In genomic region chr7:107173691-107174406, GRCh38 we compare ENCODE assay signal across 9 cellular contexts. TPM values are rescaled to one million over a fixed set of nuclear protein-coding genes. Genes with fewer than 3 reads are reported as not detected.
DNase-seq lines count a peak whose midpoint lies in the region; ATAC-seq and TF ChIP-seq lines count a peak whose summit lies in the region.
"Had no signal": no experiment of that assay in that cellular context is flagged by ENCODE, and none has a peak within 500 bp of the region (broad histone marks: within the 10 kb centered on the region; RNA-seq: fewer than 3 reads in every experiment).

No MANE protein-coding gene starts in this region.

- H3K27me3 ChIP-seq in Panc1 (ENCODE audit: control insufficient read depth, insufficient read depth, low read length): no peaks in the 10 kb centered on the region
- no peaks in the 10 kb centered on the region for H3K27me3 ChIP-seq in osteoblast (ENCODE audit: insufficient read depth, low read length)
- H3K27me3 ChIP-seq in Caco-2 (replicated peaks; ENCODE audit: control insufficient read depth, insufficient read depth, low read length): no peaks in the 10 kb centered on the region

- intact Hi-C loops in Panc1 (cut with micrococcal nuclease; ENCODE audit: unreplicated experiment) (no loop called here), Caco-2 (cut with micrococcal nuclease; ENCODE audit: unreplicated experiment) (no loop called here)

- H3K4me1 Mint-ChIP-seq in Caco-2 (ENCODE audit: low read depth, unreplicated experiment): peaks cover 6% of the 10 kb centered on the region

- H3K4me2 ChIP-seq in osteoblast (ENCODE audit: insufficient read depth, low read length): no peak overlapping the region

- no peak overlapping the region for H3K27ac ChIP-seq in Panc1 (ENCODE audit: low read length)
- H3K27ac ChIP-seq in osteoblast (ENCODE audit: low read depth, low read length): no peak overlapping the region

- no peak overlapping the region for H3K27ac Mint-ChIP-seq in Caco-2 (ENCODE audit: unreplicated experiment)

- no peaks in the 10 kb centered on the region for H3K27me3 Mint-ChIP-seq in Caco-2 (ENCODE audit: insufficient read depth, unreplicated experiment)

- H3K4me1 ChIP-seq in Panc1 (ENCODE audit: control insufficient read depth, insufficient read depth, low read length) (peaks cover 4% of the 10 kb centered on the region; the same call in 1 of the 2 replicates), osteoblast (ENCODE audit: insufficient read depth, low read length) (peaks cover 10% of the 10 kb centered on the region), Caco-2 (no peaks in the 10 kb centered on the region)

- TF ChIP-seq CTCF in Panc1 (IDR thresholded peaks at IDR 0.05) (no peak), osteoblast (IDR thresholded peaks at IDR 0.05; ENCODE audit: extremely low read depth, low read depth, low read length) (no peak), Caco-2 (IDR thresholded peaks at IDR 0.05; ENCODE audit: insufficient read depth in 1 of 2, low read depth in 1 of 2, low read length in 1 of 2, severe bottlenecking in 1 of 2, unreplicated experiment in 1 of 2) (no peak)

- H2AFZ ChIP-seq in osteoblast (ENCODE audit: low read length): no peak overlapping the region

- H3K36me3 ChIP-seq in Panc1 (ENCODE audit: control insufficient read depth, insufficient read depth, low read length) (no peaks in the 10 kb centered on the region; the same call in 1 of the 2 replicates), osteoblast (ENCODE audit: insufficient read depth, low read length) (no peaks in the 10 kb centered on the region), Caco-2 (ENCODE audit: control insufficient read depth, insufficient read depth, low read length) (no peaks in the 10 kb centered on the region)

- ATAC-seq in GM18873 (IDR thresholded peaks at IDR 0.05; ENCODE audit: low FRiP score, unreplicated experiment) (peak; percentile 42), HG02678 (IDR thresholded peaks at IDR 0.05; ENCODE audit: unreplicated experiment) (peak; percentile 58), Panc1 (no peak), GM19324 (IDR thresholded peaks at IDR 0.05; ENCODE audit: low FRiP score, unreplicated experiment) (no peak), left lobe of liver (no peak)

- CTCF ChIA-PET in Panc1 (lab: Charles Lee) (no interaction called here), Caco-2 (lab: Charles Lee) (no interaction called here)

- no peaks in the 10 kb centered on the region for H3K9me3 Mint-ChIP-seq in Caco-2 (ENCODE audit: unreplicated experiment)

- POLR2A ChIA-PET in Panc1 (lab: Charles Lee) (no interaction called here), Caco-2 (lab: Charles Lee) (no interaction called here)

- H3K4me3 ChIP-seq in Panc1 (ENCODE audit: low read depth in 2 of 2, low read length in 2 of 2): no peak overlapping the region
- no peak overlapping the region for H3K4me3 ChIP-seq in osteoblast (ENCODE audit: insufficient read depth, low read length)
- H3K4me3 ChIP-seq in Caco-2 (ENCODE audit: low read depth, low read length): no peak overlapping the region

- H3K9me3 ChIP-seq in Panc1 (ENCODE audit: control insufficient read depth, insufficient read depth, low read depth, low read length) (no peaks in the 10 kb centered on the region), osteoblast (ENCODE audit: low read depth, low read length) (no peaks in the 10 kb centered on the region), Caco-2 (no peaks in the 10 kb centered on the region)

- H3K4me3 Mint-ChIP-seq in Caco-2 (ENCODE audit: unreplicated experiment): no peak overlapping the region

- peaks cover 82% of the 10 kb centered on the region for H3K79me2 ChIP-seq in osteoblast (ENCODE audit: insufficient read depth, low read length)

- in situ Hi-C loops in Panc1 (cut with HindIII; ENCODE audit: low pct_unique_long_range_greater_than_20kb, low sequenced_read_pairs): no loop called here

- BruUV-seq in Panc1 (replicated peaks; lab: Mats Ljungman, UMichigan) (TSS peak; percentile 15), Caco-2 (replicated peaks; lab: Mats Ljungman, UMichigan) (no TSS peak)

- peaks cover 11% of the 10 kb centered on the region for H3K36me3 Mint-ChIP-seq in Caco-2 (ENCODE audit: insufficient read depth, unreplicated experiment)

- H4K20me1 ChIP-seq in osteoblast (ENCODE audit: insufficient read depth, low read length): peaks cover 56% of the 10 kb centered on the region

- DNase-seq in Panc1 (ENCODE audit: low read depth, low spot score) (no peak), osteoblast (ENCODE audit: insufficient read length, low spot score, missing footprints) (peak; percentile 3), Caco-2 (no peak), NCI-H1105 (lab: John Stamatoyannopoulos, UW) (no peak), left lobe of liver (ENCODE audit: low spot score) (no peak)
- DNase-seq: NCI-H510A had no signal

RNA-seq across cellular contexts. Expression of gene HBP1, which starts 5.0 kb away (rescaled TPM):
- total RNA-seq in Panc1 (2021; ENCODE audit: unreplicated experiment) (28.1 TPM), osteoblast (166 and 175 TPM in 2 replicates), Caco-2 (2022) (24.2 and 25.5 TPM in 2 replicates), left lobe of liver (32.1 TPM)
- polyA plus RNA-seq in Panc1 (2012; ENCODE audit: insufficient read length): 23.3 TPM

Comparison
In these comparisons a context has a peak if more than half of its experiments do, and no peak if none do; other contexts are left out.
1. ATAC-seq: peak in GM18873 (single experiment) and HG02678 (single experiment); none in Panc1 (single experiment), GM19324 (single experiment) and left lobe of liver (single experiment).